Comparison of ENCODE assay signal across 26 cellular contexts in the genomic region with DNA sequence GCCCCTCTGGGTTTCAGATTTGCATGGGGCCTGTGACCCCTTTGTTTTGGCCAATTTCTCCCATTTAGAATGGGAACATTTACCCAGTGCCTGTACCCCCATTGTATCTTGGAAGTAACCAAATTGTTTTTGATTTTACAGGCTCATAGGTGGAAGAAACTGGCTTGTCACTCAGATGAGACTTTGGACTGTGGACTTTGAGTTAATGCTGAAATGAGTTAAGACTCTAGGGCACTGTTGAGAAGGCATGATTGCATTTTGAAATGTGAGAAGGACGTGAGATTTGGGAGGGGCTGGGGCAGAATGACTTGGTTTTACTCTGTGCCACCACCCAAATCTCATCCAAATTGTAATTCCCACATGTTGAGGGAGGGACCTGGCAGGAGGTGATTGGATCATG.
DNase-seq lines count a peak whose midpoint lies in the region; ATAC-seq, FAIRE-seq and TF ChIP-seq lines count a peak whose summit lies in the region.
"Had no signal": no experiment of that assay in that cellular context is flagged by ENCODE, and none has a peak within 500 bp of the region (broad histone marks: within the 10 kb centered on the region; RNA-seq: fewer than 3 reads in every experiment).

No MANE protein-coding gene starts in this region.

- in situ Hi-C loops in HepG2 (cut with HindIII; ENCODE audit: extremely low pct_ligation_motif_present, low pct_unique_long_range_greater_than_20kb), result no loop called here

- H3K9me3 Mint-ChIP-seq in osteocyte (ENCODE audit: unreplicated experiment), result peaks cover 3% of the 10 kb centered on the region
- H3K9me3 Mint-ChIP-seq: CD4-positive, alpha-beta T cell had no signal

- BruUV-seq in HepG2 (replicated peaks; lab: Mats Ljungman, UMichigan), result no TSS peak

- no peak for TF ChIP-seq POLR2A in HepG2 (IDR thresholded peaks at IDR 0.05; ENCODE audit: insufficient read depth in 1 of 2, low read depth in 2 of 2, low read length in 2 of 2)

- no peaks in the 10 kb centered on the region for H3K36me3 ChIP-seq in liver (ENCODE audit: control insufficient read depth in 4 of 4, insufficient read depth in 3 of 4, low read depth in 1 of 4, low read length in 3 of 4)
- H3K36me3 ChIP-seq in HepG2 (replicated peaks in 1 of 2; ENCODE audit: control insufficient read depth in 1 of 2, insufficient read depth in 2 of 2, low read length in 2 of 2), result no peaks in the 10 kb centered on the region
- H3K36me3 ChIP-seq: BE2C had no signal

- no peak overlapping the region for H2AFZ ChIP-seq in HepG2 (ENCODE audit: low read length)

- POLR2A ChIA-PET in HepG2 (lab: Yijun Ruan, JAX), result no interaction called here

- no peak overlapping the region for H3K4me3 Mint-ChIP-seq in osteocyte (ENCODE audit: unreplicated experiment)
- H3K4me3 Mint-ChIP-seq: CD14-positive monocyte; CD4-positive, alpha-beta T cell; CD8-positive, alpha-beta memory T cell had no signal

- H3K4me3 ChIP-seq in right cardiac atrium (ENCODE audit: low read length), result no peak overlapping the region
- no peak overlapping the region for H3K4me3 ChIP-seq in liver (ENCODE audit: low read depth in 1 of 3, low read length in 3 of 3)
- H3K4me3 ChIP-seq in HepG2 (replicated peaks in 1 of 3; ENCODE audit: insufficient read depth in 1 of 3, low read depth in 2 of 3, low read length in 3 of 3), result no peak overlapping the region
- H3K4me3 ChIP-seq: A549; BLaER1 treated with 17β-estradiol and CSF1 and Interleukin-3, amounts not matched to agents 10 nM and 100 nM; GM12878; GM23248 had no signal

- TF ChIP-seq CTCF in liver (IDR thresholded peaks at IDR 0.05; ENCODE audit: low read depth, low read length, missing input control) (no peak), HepG2 (CRISPR knock-in tag; IDR thresholded peaks at IDR 0.05) (no peak), osteocyte (IDR thresholded peaks at IDR 0.05) (no peak)

- H3K79me2 ChIP-seq in HepG2 (ENCODE audit: insufficient read depth, low read length), result no peaks in the 10 kb centered on the region

- ATAC-seq in Right ventricle myocardium superior (ENCODE audit: poor library complexity), result peak; percentile 12
- ATAC-seq in right cardiac atrium, result no peak
- ATAC-seq in HepG2, result no peak
- ATAC-seq: A549, GM12878 had no signal

- H3K9ac ChIP-seq in liver (ENCODE audit: low read depth in 1 of 2, low read length in 2 of 2), result no peak overlapping the region
- H3K9ac ChIP-seq in HepG2 (ENCODE audit: insufficient read depth, low read depth, low read length), result no peak overlapping the region
- H3K9ac ChIP-seq: BLaER1 treated with 17β-estradiol and CSF1 and Interleukin-3, amounts not matched to agents 10 nM and 100 nM; GM23248 had no signal

- DNase-seq in Right ventricle myocardium superior (no peak), right cardiac atrium (no peak), HepG2 (ENCODE audit: low spot score) (no peak), osteocyte (ENCODE audit: extremely low spot score, unreplicated experiment) (no peak), pons (ENCODE audit: low spot score) (no peak), A172 (ENCODE audit: low spot score) (no peak)
- DNase-seq: ACHN; AML-193; BE2C; CD4-positive, alpha-beta T cell; CD8-positive, alpha-beta memory T cell; DMS 273 treated with DMSO at 0.1 percent for 48 hours; DMS79; GDM1; H7; HCEC 1CT had no signal

- no peaks in the 10 kb centered on the region for H4K20me1 ChIP-seq in HepG2 (ENCODE audit: insufficient read depth, low read length)
- H4K20me1 ChIP-seq: BLaER1 treated with 17β-estradiol and CSF1 and Interleukin-3, amounts not matched to agents 10 nM and 100 nM had no signal

- H3K27ac Mint-ChIP-seq in osteocyte (ENCODE audit: unreplicated experiment), result peak overlapping the region; percentile 73
- H3K27ac Mint-ChIP-seq: CD4-positive, alpha-beta T cell; CD8-positive, alpha-beta memory T cell had no signal

- TF ChIP-seq RAD21 in liver (IDR thresholded peaks at IDR 0.05) (no peak), HepG2 (CRISPR knock-in tag; IDR thresholded peaks at IDR 0.05) (no peak)

- no peak overlapping the region for H3K4me2 ChIP-seq in HepG2 (ENCODE audit: low read depth, low read length)
- H3K4me2 ChIP-seq: A549; BLaER1 treated with 17β-estradiol and CSF1 and Interleukin-3, amounts not matched to agents 10 nM and 100 nM had no signal

- H3K27me3 ChIP-seq in right cardiac atrium (ENCODE audit: control insufficient read depth, insufficient read depth) (no peaks in the 10 kb centered on the region), liver (ENCODE audit: control insufficient read depth in 4 of 4, insufficient read depth in 4 of 4, low read length in 3 of 4) (no peaks in the 10 kb centered on the region), HepG2 (ENCODE audit: control insufficient read depth in 1 of 2, insufficient read depth in 2 of 2, low read length in 2 of 2) (no peaks in the 10 kb centered on the region)
- H3K27me3 ChIP-seq: BE2C; BLaER1 treated with 17β-estradiol and CSF1 and Interleukin-3, amounts not matched to agents 10 nM and 100 nM had no signal

- WGBS in right cardiac atrium, result 67% methylated on average over 1 of the region's 1 CpG
- WGBS in liver, result 56% methylated on average over 1 of the region's 1 CpG
- WGBS in HepG2 (ENCODE audit: low lambda C conversion rate), result 8% methylated on average over 1 of the region's 1 CpG

- no peaks in the 10 kb centered on the region for H3K27me3 Mint-ChIP-seq in osteocyte (ENCODE audit: unreplicated experiment)
- H3K27me3 Mint-ChIP-seq: CD4-positive, alpha-beta T cell had no signal

- H3K27ac ChIP-seq in right cardiac atrium (ENCODE audit: low read length) (no peak overlapping the region), liver (ENCODE audit: low read depth in 1 of 2, low read length in 2 of 2) (no peak overlapping the region), HepG2 (ENCODE audit: extremely low read length, insufficient read depth, low read length) (no peak overlapping the region)
- H3K27ac ChIP-seq: 22Rv1; A549; BLaER1 treated with 17β-estradiol and CSF1 and Interleukin-3, amounts not matched to agents 10 nM and 100 nM; GM23248 had no signal

- TF ChIP-seq EP300 in HepG2 (IDR thresholded peaks at IDR 0.05; ENCODE audit: low read depth in 2 of 2, low read length in 2 of 2) (no peak), HepG2 (CRISPR knock-in tag; IDR thresholded peaks at IDR 0.05; ENCODE audit: borderline replicate concordance) (no peak)

- peaks cover 2% of the 10 kb centered on the region for H3K4me1 ChIP-seq in right cardiac atrium (ENCODE audit: control insufficient read depth, insufficient read depth, low read length)
- no peaks in the 10 kb centered on the region for H3K4me1 ChIP-seq in liver (ENCODE audit: control insufficient read depth in 4 of 4, insufficient read depth in 4 of 4, low read length in 3 of 4)
- H3K4me1 ChIP-seq in HepG2 (ENCODE audit: insufficient read depth, low read length), result no peaks in the 10 kb centered on the region
- H3K4me1 ChIP-seq: A549; BE2C; BLaER1 treated with 17β-estradiol and CSF1 and Interleukin-3, amounts not matched to agents 10 nM and 100 nM had no signal

- H3K9me3 ChIP-seq in right cardiac atrium (ENCODE audit: control insufficient read depth, low read length) (no peaks in the 10 kb centered on the region), liver (ENCODE audit: control insufficient read depth in 4 of 4, low read length in 3 of 4) (no peaks in the 10 kb centered on the region), HepG2 (ENCODE audit: low read length) (peaks cover 29% of the 10 kb centered on the region)
- H3K9me3 ChIP-seq: A549, BE2C had no signal

- CTCF ChIA-PET in HepG2 (lab: Yijun Ruan, JAX; ENCODE audit: low intra/inter-chr PET ratio, low total read pairs), result no interaction called here

- peaks cover 6% of the 10 kb centered on the region for H3K36me3 Mint-ChIP-seq in osteocyte (ENCODE audit: unreplicated experiment)
- H3K36me3 Mint-ChIP-seq: CD14-positive monocyte had no signal

- no peak for FAIRE-seq in HepG2 (lab: Jason Lieb, UNC)
- FAIRE-seq: A549, D721Med, GM19239, H1 had no signal

- peaks cover 13% of the 10 kb centered on the region for H3K4me1 Mint-ChIP-seq in osteocyte (ENCODE audit: unreplicated experiment)
- H3K4me1 Mint-ChIP-seq: CD14-positive monocyte; CD8-positive, alpha-beta memory T cell had no signal

- intact Hi-C loops in Right ventricle myocardium superior (cut with DNase I) (no loop called here), right cardiac atrium (cut with DNase I) (no loop called here), HepG2 (cut with micrococcal nuclease; ENCODE audit: unreplicated experiment) (no loop called here)

TF ChIP-seq in liver, 16 proteins besides CTCF, POLR2A, EP300 and RAD21:
- peak; percentile 52 to 59 for TF ChIP-seq HNF4A (conservative IDR thresholded peaks at IDR 0.05)
- TF ChIP-seq, protein P1, sequence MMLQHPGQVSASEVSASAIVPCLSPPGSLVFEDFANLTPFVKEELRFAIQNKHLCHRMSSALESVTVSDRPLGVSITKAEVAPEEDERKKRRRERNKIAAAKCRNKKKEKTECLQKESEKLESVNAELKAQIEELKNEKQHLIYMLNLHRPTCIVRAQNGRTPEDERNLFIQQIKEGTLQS (IDR thresholded peaks at IDR 0.05), result no peak

TF ChIP-seq in HepG2, 621 proteins besides CTCF, POLR2A, EP300 and RAD21 (continues in another document):
- TF ChIP-seq LCORL (IDR thresholded peaks at IDR 0.05) (no peak), LCORL (CRISPR knock-in tag; IDR thresholded peaks at IDR 0.05) (no peak), GABPA (IDR thresholded peaks at IDR 0.05; ENCODE audit: low read depth, low read length) (no peak), GABPA (CRISPR knock-in tag; IDR thresholded peaks at IDR 0.05; ENCODE audit: low read depth) (no peak), ZNF431 (CRISPR knock-in tag; IDR thresholded peaks at IDR 0.05; ENCODE audit: borderline replicate concordance, low read depth) (no peak), NRL (CRISPR knock-in tag; IDR thresholded peaks at IDR 0.05; ENCODE audit: borderline replicate concordance) (no peak), ZNF124 (CRISPR knock-in tag; IDR thresholded peaks at IDR 0.05) (no peak), ZNF232 (CRISPR knock-in tag; IDR thresholded peaks at IDR 0.05; ENCODE audit: borderline replicate concordance) (no peak)
- TF ChIP-seq, protein P2, sequence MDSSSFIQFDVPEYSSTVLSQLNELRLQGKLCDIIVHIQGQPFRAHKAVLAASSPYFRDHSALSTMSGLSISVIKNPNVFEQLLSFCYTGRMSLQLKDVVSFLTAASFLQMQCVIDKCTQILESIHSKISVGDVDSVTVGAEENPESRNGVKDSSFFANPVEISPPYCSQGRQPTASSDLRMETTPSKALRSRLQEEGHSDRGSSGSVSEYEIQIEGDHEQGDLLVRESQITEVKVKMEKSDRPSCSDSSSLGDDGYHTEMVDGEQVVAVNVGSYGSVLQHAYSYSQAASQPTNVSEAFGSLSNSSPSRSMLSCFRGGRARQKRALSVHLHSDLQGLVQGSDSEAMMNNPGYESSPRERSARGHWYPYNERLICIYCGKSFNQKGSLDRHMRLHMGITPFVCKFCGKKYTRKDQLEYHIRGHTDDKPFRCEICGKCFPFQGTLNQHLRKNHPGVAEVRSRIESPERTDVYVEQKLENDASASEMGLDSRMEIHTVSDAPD (CRISPR knock-in tag; IDR thresholded peaks at IDR 0.05), result no peak
